19 cellular contexts compared by ENCODE assay signal in genomic region chr15:61033938-61034792, GRCh38.
DNase-seq lines count a peak whose midpoint lies in the region; ATAC-seq and TF ChIP-seq lines count a peak whose summit lies in the region.
"Had no signal": no experiment of that assay in that cellular context is flagged by ENCODE, and none has a peak within 500 bp of the region (broad histone marks: within the 10 kb centered on the region; RNA-seq: fewer than 3 reads in every experiment).

No MANE protein-coding gene starts in this region.

- H2AFZ ChIP-seq in SK-N-SH (ENCODE audit: low read depth): peak overlapping the region; percentile 62

- ATAC-seq in lower lobe of right lung: no peak
- no peak for ATAC-seq in HG03135 (IDR thresholded peaks at IDR 0.05; ENCODE audit: unreplicated experiment)
- ATAC-seq in GM21381 (IDR thresholded peaks at IDR 0.05; ENCODE audit: unreplicated experiment): no peak
- ATAC-seq: esophagus mucosa, WTC11 had no signal

- CTCF ChIA-PET in HEK293T (lab: Yijun Ruan, JAX): no interaction called here
- CTCF ChIA-PET in SK-N-SH (lab: Yijun Ruan, JAX): interaction anchor here (0.8 to 2.3 kb wide), 4 partner anchors 11 to 800 kb away, joined by 3 to 8 read pairs (median 4); no protein-coding TSS in a partner anchor

- TF ChIP-seq CTCF in SK-N-SH (IDR thresholded peaks at IDR 0.05) (no peak), lower lobe of right lung (IDR thresholded peaks at IDR 0.05) (no peak)

- H3K9ac ChIP-seq in SK-N-SH (peak overlapping the region; percentile 68), skeletal muscle tissue (ENCODE audit: low read depth in 1 of 3, low read length in 3 of 3) (peak overlapping the region; percentile 0 to 58 (median 45))
- H3K9ac ChIP-seq: BLaER1 treated with 17β-estradiol and CSF1 and Interleukin-3, amounts not matched to agents 10 nM and 100 nM had no signal

- H3K9me3 ChIP-seq in SK-N-SH: no peaks in the 10 kb centered on the region
- H3K9me3 ChIP-seq in lower lobe of right lung: no peaks in the 10 kb centered on the region
- H3K9me3 ChIP-seq in skeletal muscle tissue (ENCODE audit: control insufficient read depth in 3 of 3, low read length in 3 of 3): no peaks in the 10 kb centered on the region
- H3K9me3 ChIP-seq: BLaER1 treated with 17β-estradiol and CSF1 and Interleukin-3, amounts not matched to agents 10 nM and 100 nM; neutrophil had no signal

- H3K4me1 ChIP-seq in SK-N-SH (ENCODE audit: control insufficient read depth in 1 of 2, insufficient read depth in 2 of 2, low read depth in 1 of 2, low read length in 1 of 2) (peaks cover 33 to 43% of the 10 kb centered on the region in 2 experiments), lower lobe of right lung (peaks cover 40% of the 10 kb centered on the region), skeletal muscle tissue (ENCODE audit: control insufficient read depth in 3 of 3, insufficient read depth in 3 of 3, low read length in 3 of 3) (peaks cover 27 to 41% (median 35%) of the 10 kb centered on the region in 3 donors)

- peak overlapping the region; percentile 67 for H3K4me2 ChIP-seq in SK-N-SH

- TF ChIP-seq EP300 in SK-N-SH (IDR thresholded peaks at IDR 0.05; ENCODE audit: borderline replicate concordance in 1 of 2, low read depth in 1 of 2, low read length in 1 of 2): no peak

- no peaks in the 10 kb centered on the region for H3K27me3 ChIP-seq in SK-N-SH (ENCODE audit: insufficient read depth)
- no peaks in the 10 kb centered on the region for H3K27me3 ChIP-seq in lower lobe of right lung (ENCODE audit: low read depth)
- H3K27me3 ChIP-seq in skeletal muscle tissue (ENCODE audit: control insufficient read depth in 3 of 3, insufficient read depth in 3 of 3, low read length in 3 of 3): no peaks in the 10 kb centered on the region
- H3K27me3 ChIP-seq: BLaER1 treated with 17β-estradiol and CSF1 and Interleukin-3, amounts not matched to agents 10 nM and 100 nM; neutrophil had no signal

- TF ChIP-seq RAD21 in SK-N-SH (IDR thresholded peaks at IDR 0.05; ENCODE audit: low read length): no peak

- H4K20me1 ChIP-seq in SK-N-SH (ENCODE audit: insufficient read depth): no peaks in the 10 kb centered on the region
- H4K20me1 ChIP-seq: BLaER1 treated with 17β-estradiol and CSF1 and Interleukin-3, amounts not matched to agents 10 nM and 100 nM had no signal

- H3F3A ChIP-seq in SK-N-SH (replicated peaks; ENCODE audit: insufficient read depth): peaks cover 25% of the 10 kb centered on the region

- no peaks in the 10 kb centered on the region for H3K79me2 ChIP-seq in SK-N-SH (ENCODE audit: insufficient read depth)

- H3K27ac ChIP-seq in SK-N-SH (ENCODE audit: low read depth in 2 of 2, low read length in 1 of 2) (peak overlapping the region; percentile 95 to 98), lower lobe of right lung (peak overlapping the region; percentile 0), skeletal muscle tissue (ENCODE audit: low read depth, low read length) (peak overlapping the region; percentile 66)
- H3K27ac ChIP-seq: BLaER1 treated with 17β-estradiol and CSF1 and Interleukin-3, amounts not matched to agents 10 nM and 100 nM; neutrophil had no signal

- no peaks in the 10 kb centered on the region for H3K9me2 ChIP-seq in SK-N-SH

- WGBS in SK-N-SH (ENCODE audit: low lambda C conversion rate): 21% methylated on average over 3 of the region's 3 CpGs

- POLR2A ChIA-PET in HEK293T (lab: Yijun Ruan, JAX): no interaction called here
- POLR2A ChIA-PET in SK-N-SH (lab: Yijun Ruan, JAX): no interaction called here

- H3K36me3 ChIP-seq in SK-N-SH (replicated peaks in 1 of 2; ENCODE audit: control insufficient read depth in 1 of 2, insufficient read depth in 2 of 2, low read length in 1 of 2) (no peaks in the 10 kb centered on the region), lower lobe of right lung (no peaks in the 10 kb centered on the region), skeletal muscle tissue (ENCODE audit: control insufficient read depth in 3 of 3, insufficient read depth in 3 of 3, low read length in 3 of 3) (no peaks in the 10 kb centered on the region)
- H3K36me3 ChIP-seq: BLaER1 treated with 17β-estradiol and CSF1 and Interleukin-3, amounts not matched to agents 10 nM and 100 nM; neutrophil had no signal

- intact Hi-C loops in lower lobe of right lung (cut with DNase I): no loop called here

- DNase-seq in HEK293T (ENCODE audit: extremely low spot score) (no peak), SK-N-SH (no peak), lower lobe of right lung (no peak), SKM-1 treated with dmso at 0.1 percent for 144 hours (lab: John Stamatoyannopoulos, UW; ENCODE audit: unreplicated experiment) (no peak)
- DNase-seq: activated naive CD8-positive, alpha-beta T cell treated with anti-CD3 and anti-CD28 coated beads for 36 hours; DMS 273 treated with DMSO at 0.1 percent for 48 hours; GOT3; midbrain; NCI-H226; stimulated activated CD4-positive, alpha-beta T cell treated with anti-CD3 and anti-CD28 coated beads, Interleukin-4, amount 100 ng/mL, for 4 hours; stimulated activated CD8-positive, alpha-beta memory T cell treated with anti-CD3 and anti-CD28 coated beads, Interleukin-4, amount 100 ng/mL, for 48 hours had no signal

- H3K4me3 ChIP-seq in SK-N-SH (ENCODE audit: low read depth in 2 of 2, low read length in 1 of 2): peak overlapping the region; percentile 4 to 50; a peak in 2 of 4 replicates
- no peak overlapping the region for H3K4me3 ChIP-seq in lower lobe of right lung
- H3K4me3 ChIP-seq in skeletal muscle tissue (ENCODE audit: low read length in 3 of 3): no peak overlapping the region
- H3K4me3 ChIP-seq: BLaER1 treated with 17β-estradiol and CSF1 and Interleukin-3, amounts not matched to agents 10 nM and 100 nM; skin epidermis had no signal

TF ChIP-seq in HEK293T, 16 proteins besides CTCF, POLR2A, EP300 and RAD21:
- TF ChIP-seq FOXM1 (IDR thresholded peaks at IDR 0.05; ENCODE audit: borderline replicate concordance) (no peak), SUZ12 (IDR thresholded peaks at IDR 0.05) (no peak), PKNOX1 (IDR thresholded peaks at IDR 0.05) (0 out of 2 replicates have a peak, but pooled peaks have one; percentile 25)
TF ChIP-seq in HEK293T: peak in this region for 1.

TF ChIP-seq in SK-N-SH, 30 proteins besides CTCF, POLR2A, EP300 and RAD21:
- TF ChIP-seq NFIC (IDR thresholded peaks at IDR 0.05; ENCODE audit: borderline replicate concordance) (no peak), GABPA (IDR thresholded peaks at IDR 0.05; ENCODE audit: low read depth) (no peak), TAF1 (IDR thresholded peaks at IDR 0.05; ENCODE audit: borderline replicate concordance, low read depth, low read length) (no peak), TEAD4 (IDR thresholded peaks at IDR 0.05; ENCODE audit: borderline replicate concordance, insufficient read depth) (no peak), FOXJ3 (CRISPR knock-in tag; IDR thresholded peaks at IDR 0.05) (no peak), RXRA (IDR thresholded peaks at IDR 0.05; ENCODE audit: borderline replicate concordance, low read depth) (no peak), GATA2 (CRISPR knock-in tag; IDR thresholded peaks at IDR 0.05) (no peak), ELF1 (IDR thresholded peaks at IDR 0.05) (no peak), JUND (IDR thresholded peaks at IDR 0.05) (no peak), USF2 (IDR thresholded peaks at IDR 0.05; ENCODE audit: borderline replicate concordance, low read depth, low read length) (no peak), YY1 (IDR thresholded peaks at IDR 0.05; ENCODE audit: low read depth) (no peak), IRF3 (IDR thresholded peaks at IDR 0.05; ENCODE audit: low read depth, low read length) (no peak), POLR2AphosphoS5 (IDR thresholded peaks at IDR 0.05; ENCODE audit: low read depth, low read length) (no peak), NRF1 (IDR thresholded peaks at IDR 0.05; ENCODE audit: low read depth, low read length) (no peak), SMC3 (IDR thresholded peaks at IDR 0.05; ENCODE audit: low read depth, low read length) (no peak), RCOR1 (IDR thresholded peaks at IDR 0.05; ENCODE audit: low read length) (no peak), RFX5 (IDR thresholded peaks at IDR 0.05; ENCODE audit: low read length) (no peak), CHD2 (IDR thresholded peaks at IDR 0.05; ENCODE audit: low read length, partially characterized antibody) (no peak), TCF12 (IDR thresholded peaks at IDR 0.05) (no peak)
TF ChIP-seq in SK-N-SH: peak in this region for 0.

Comparison
In these comparisons a context has a peak if more than half of its experiments do, and no peak if none do; other contexts are left out.
1. H3K27ac ChIP-seq: peak in every context shown above with its lines; median percentile 96 in SK-N-SH; 66 in skeletal muscle tissue; 0 in lower lobe of right lung.
2. H3K4me3 ChIP-seq: peak in SK-N-SH (2 of 2); none in lower lobe of right lung (single experiment) and skeletal muscle tissue (0 of 3).